Comparison of ENCODE assay signal across 8 cellular contexts in the genomic region with DNA sequence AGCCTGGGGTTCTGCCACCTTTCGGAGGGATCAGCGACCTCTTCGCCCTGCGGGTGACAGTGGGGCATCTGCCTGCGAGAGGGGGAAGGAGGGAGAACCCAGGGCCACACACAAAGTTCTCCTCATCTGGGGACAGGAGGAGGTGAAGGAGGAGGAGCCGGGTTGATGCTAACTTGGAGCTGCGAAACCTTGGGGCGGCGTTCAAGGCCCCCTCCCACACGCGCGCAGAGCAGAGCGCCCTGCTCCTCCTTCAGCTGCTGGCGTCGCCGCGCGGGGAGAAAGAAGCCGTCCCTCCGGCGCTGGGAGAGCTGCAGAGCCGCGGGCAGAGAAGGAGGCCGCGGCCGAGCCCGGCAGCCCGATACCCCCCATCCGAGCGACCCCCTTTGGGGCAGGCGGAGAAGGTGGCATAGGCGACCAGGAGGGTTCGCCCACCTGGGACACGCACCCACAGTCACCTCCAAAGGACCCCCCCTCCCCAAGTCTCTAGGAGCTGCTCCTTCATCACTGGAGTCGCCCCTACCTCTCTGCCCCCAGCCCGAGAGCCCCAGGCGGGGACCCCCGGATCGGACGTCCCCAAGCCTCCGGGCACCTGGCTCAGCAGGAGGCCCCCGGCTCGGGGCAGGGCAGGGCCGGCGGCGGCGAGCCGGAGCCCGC. TPM values are rescaled to one million over a fixed set of nuclear protein-coding genes. Genes with fewer than 3 reads are reported as not detected.
DNase-seq lines count a peak whose midpoint lies in the region; ATAC-seq, FAIRE-seq and TF ChIP-seq lines count a peak whose summit lies in the region.

RASD2 (plus strand) TSS at position 232 of the 654 bp plus-strand sequence. CDS start 5,979 bp downstream, outside the sequence.

- no TSS peak for BruUV-seq in GM12878 (replicated peaks; lab: Mats Ljungman, UMichigan)

- TF ChIP-seq CTCF in AG09309 (IDR thresholded peaks at IDR 0.05; ENCODE audit: control insufficient read depth, insufficient read depth, low read depth, low read length, missing control alignments) = no peak
- no peak for TF ChIP-seq CTCF in RWPE2 (IDR thresholded peaks at IDR 0.05; ENCODE audit: poor library complexity, severe bottlenecking)
- TF ChIP-seq CTCF in GM12878 (IDR thresholded peaks at IDR 0.05 in 2 of 3, conservative IDR thresholded peaks at IDR 0.05 in 1 of 3; ENCODE audit: control insufficient read depth in 2 of 3, extremely low read depth in 1 of 3, insufficient read depth in 1 of 3, low read depth in 3 of 3, low read length in 3 of 3) = no peak
- no peak for TF ChIP-seq CTCF in kidney epithelial cell (IDR thresholded peaks at IDR 0.05; ENCODE audit: insufficient read depth, low read length, poor library complexity, severe bottlenecking)

- POLR2A ChIA-PET in GM12878 (lab: Charles Lee) = no interaction called here

- TF ChIP-seq POLR2A in GM12878 (IDR thresholded peaks at IDR 0.05; ENCODE audit: low read depth, low read length) = no peak

- no peaks in the 10 kb centered on the region for H3K9me3 ChIP-seq in RWPE2 (ENCODE audit: severe bottlenecking)
- no peaks in the 10 kb centered on the region for H3K9me3 ChIP-seq in GM12878 (replicated peaks; ENCODE audit: control insufficient read depth, insufficient read depth, low read length)

- H3K4me1 ChIP-seq in RWPE2 (ENCODE audit: insufficient read depth, poor library complexity, severe bottlenecking) = peaks cover 12% of the 10 kb centered on the region
- peaks cover 6% of the 10 kb centered on the region for H3K4me1 ChIP-seq in GM12878 (ENCODE audit: control insufficient read depth, insufficient read depth, low read length)

- H3K4me2 ChIP-seq in GM12878 (ENCODE audit: control insufficient read depth, insufficient read depth) = peak within 1 kb of the TSS; percentile 87

- FAIRE-seq in GM12878 (lab: Jason Lieb, UNC) = no peak

- H2AFZ ChIP-seq in GM12878 (ENCODE audit: control insufficient read depth, low read depth, low read length) = peak within 1 kb of the TSS; percentile 58

- intact Hi-C loops in GM12878 (cut with micrococcal nuclease; ENCODE audit: unreplicated experiment) = no loop called here

- in situ Hi-C loops in GM12878 (cut with MboI) = no loop called here

- no peak within 1 kb of the TSS for H3K9ac ChIP-seq in GM12878 (ENCODE audit: control insufficient read depth, insufficient read depth, low read length)

- H3K36me3 ChIP-seq in RWPE2 (ENCODE audit: low read depth) = no peaks in the 10 kb centered on the region
- H3K36me3 ChIP-seq in GM12878 (ENCODE audit: control insufficient read depth in 2 of 2, insufficient read depth in 2 of 2, low read length in 1 of 2) = no peaks in the 10 kb centered on the region
- no peaks in the 10 kb centered on the region for H3K36me3 ChIP-seq in kidney epithelial cell (ENCODE audit: control insufficient read depth, insufficient read depth, low read length)

- no peaks in the 10 kb centered on the region for H3K79me2 ChIP-seq in GM12878 (ENCODE audit: control insufficient read depth, insufficient read depth, low read length)

- TF ChIP-seq EP300 in GM12878 (IDR thresholded peaks at IDR 0.05; ENCODE audit: borderline replicate concordance in 1 of 2, control insufficient read depth in 1 of 2, low read depth in 2 of 2, low read length in 2 of 2) = no peak

- no peak for TF ChIP-seq RAD21 in GM12878 (IDR thresholded peaks at IDR 0.05; ENCODE audit: insufficient read depth, low read depth, low read length)

- ATAC-seq in GM21526 (IDR thresholded peaks at IDR 0.05; ENCODE audit: low FRiP score, unreplicated experiment) = peak; percentile 7
- ATAC-seq in RWPE2 (ENCODE audit: low read depth) = peak; percentile 53
- peak; percentile 45 for ATAC-seq in GM12878

- no peak within 1 kb of the TSS for H3K27ac ChIP-seq in RWPE2 (ENCODE audit: poor library complexity, severe bottlenecking)
- H3K27ac ChIP-seq in GM12878 (ENCODE audit: control insufficient read depth, insufficient read depth) = no peak within 1 kb of the TSS

- H4K20me1 ChIP-seq in GM12878 (ENCODE audit: control insufficient read depth, insufficient read depth) = no peaks in the 10 kb centered on the region

- RAD21 ChIA-PET in GM12878 (lab: Charles Lee; ENCODE audit: unreplicated experiment) = no interaction called here

- SMC1A ChIA-PET in GM12878 (lab: Charles Lee; ENCODE audit: uncharacterized antibody, unreplicated experiment) = no interaction called here

- CTCF ChIA-PET in GM12878 (lab: Yijun Ruan, JAX) = no interaction called here

- H3K4me3 ChIP-seq in AG09309 (ENCODE audit: control insufficient read depth, low read depth, low read length) (peak within 1 kb of the TSS; percentile 74), RWPE2 (ENCODE audit: severe bottlenecking) (peak within 1 kb of the TSS; percentile 41), GM12878 (peak within 1 kb of the TSS; percentile 44; the same call in 1 of the 2 replicates), kidney epithelial cell (ENCODE audit: low read depth, low read length) (peak within 1 kb of the TSS; percentile 30)

- DNase-seq in AG09309 (ENCODE audit: low read depth) (no peak), RWPE2 (ENCODE audit: low spot score) (no peak), GM12878 (ENCODE audit: low read depth, low spot score) (no peak), kidney epithelial cell (ENCODE audit: low read depth) (no peak), DMS153 treated with DMSO at 0.1 percent for 48 hours (lab: John Stamatoyannopoulos, UW; ENCODE audit: unreplicated experiment) (no peak), NCI-H1694 treated with DMSO at 0.1 percent for 48 hours (lab: John Stamatoyannopoulos, UW) (no peak)
- peak; percentile 41 for DNase-seq in stimulated activated CD4-positive, alpha-beta T cell treated with anti-CD3 and anti-CD28 coated beads, Interleukin-1b, Interleukin-23, amount 100 ng/mL, for 48 hours

- H3K27me3 ChIP-seq in RWPE2 (ENCODE audit: insufficient read depth, poor library complexity, severe bottlenecking) (peaks cover 8% of the 10 kb centered on the region), GM12878 (replicated peaks in 1 of 2; ENCODE audit: control insufficient read depth in 2 of 2, insufficient read depth in 2 of 2, low read length in 1 of 2) (peaks cover 7 to 17% of the 10 kb centered on the region in 2 experiments), kidney epithelial cell (ENCODE audit: control insufficient read depth, insufficient read depth, low read length) (peaks cover 38% of the 10 kb centered on the region)

- 6% methylated on average over 36 of the region's 49 CpGs for WGBS in GM12878 (ENCODE audit: insufficient coverage, insufficient replicate concordance, low lambda C conversion rate, missing lambda C conversion rate)

TF ChIP-seq in GM12878, 131 proteins besides CTCF, POLR2A, EP300 and RAD21 (continues in another document):
- TF ChIP-seq ZNF622 (IDR thresholded peaks at IDR 0.05) (no peak), MEF2B (IDR thresholded peaks at IDR 0.05; ENCODE audit: partially characterized antibody, poor library complexity, severe bottlenecking) (no peak), ETV6 (conservative IDR thresholded peaks at IDR 0.05 in 1 of 2, IDR thresholded peaks at IDR 0.05 in 1 of 2; ENCODE audit: borderline replicate concordance in 1 of 2, low read depth in 1 of 2) (no peak), CBX5 (IDR thresholded peaks at IDR 0.05; ENCODE audit: low read depth) (no peak), WRNIP1 (IDR thresholded peaks at IDR 0.05; ENCODE audit: borderline replicate concordance, low read depth, low read length) (no peak), SMAD5 (IDR thresholded peaks at IDR 0.05; ENCODE audit: low read depth) (no peak), EED (IDR thresholded peaks at IDR 0.05; ENCODE audit: low read depth) (no peak), RELA (IDR thresholded peaks at IDR 0.05; ENCODE audit: borderline replicate concordance, partially characterized antibody) (no peak), STAT1 (conservative IDR thresholded peaks at IDR 0.05) (no peak), RAD51 (IDR thresholded peaks at IDR 0.05) (no peak), YBX1 (IDR thresholded peaks at IDR 0.05) (no peak), SMAD1 (IDR thresholded peaks at IDR 0.05; ENCODE audit: low read depth, partially characterized antibody) (no peak)
- TF ChIP-seq, protein P1, sequence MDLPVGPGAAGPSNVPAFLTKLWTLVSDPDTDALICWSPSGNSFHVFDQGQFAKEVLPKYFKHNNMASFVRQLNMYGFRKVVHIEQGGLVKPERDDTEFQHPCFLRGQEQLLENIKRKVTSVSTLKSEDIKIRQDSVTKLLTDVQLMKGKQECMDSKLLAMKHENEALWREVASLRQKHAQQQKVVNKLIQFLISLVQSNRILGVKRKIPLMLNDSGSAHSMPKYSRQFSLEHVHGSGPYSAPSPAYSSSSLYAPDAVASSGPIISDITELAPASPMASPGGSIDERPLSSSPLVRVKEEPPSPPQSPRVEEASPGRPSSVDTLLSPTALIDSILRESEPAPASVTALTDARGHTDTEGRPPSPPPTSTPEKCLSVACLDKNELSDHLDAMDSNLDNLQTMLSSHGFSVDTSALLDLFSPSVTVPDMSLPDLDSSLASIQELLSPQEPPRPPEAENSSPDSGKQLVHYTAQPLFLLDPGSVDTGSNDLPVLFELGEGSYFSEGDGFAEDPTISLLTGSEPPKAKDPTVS (IDR thresholded peaks at IDR 0.05; ENCODE audit: low read depth, low read length) = no peak

RNA-seq across cellular contexts. Expression of gene RASD2, which starts in this region (rescaled TPM):
- total RNA-seq in GM12878 (2013; cell fraction: nucleolus; rRNA removed) = not detected in 2 replicates
- total RNA-seq in GM12878 (2014; rRNA removed) = not detected in 2 replicates
- not detected in 2 replicates for total RNA-seq in GM12878 (2014; rRNA removed; fragmentation: Illumina TruSeq; extraction: Trizol)
- total RNA-seq in GM12878 (2021) = not detected in 2 replicates
- not detected for polyA plus RNA-seq in GM12878 (2011; ENCODE audit: low read depth)
- polyA plus RNA-seq in GM12878 (2011; rRNA removed) = 0.03 TPM in 1 of 2 replicates, not detected in the other
- not detected in 2 replicates for polyA plus RNA-seq in GM12878 (2011; cell fraction: cytosol; rRNA removed)
- 0.03 TPM in 2 replicates for polyA plus RNA-seq in GM12878 (2011; cell fraction: nucleus; rRNA removed)
- polyA plus RNA-seq in GM12878 (2012) = 0.04 TPM in 1 of 2 replicates, not detected in the other
- polyA plus RNA-seq in GM12878 (2014; fragmentation: Illumina TruSeq; extraction: Trizol) = not detected in 2 replicates
- polyA plus RNA-seq in GM12878 (2014; fragmentation: Nextera tagmentation; extraction: Ambion mirVana) = not detected
- polyA plus RNA-seq in GM12878 (2014; rRNA removed) = not detected in 2 replicates
- polyA plus RNA-seq in GM12878 (2016; fragmentation: Nextera tagmentation; extraction: Ambion mirVana) = not detected
- polyA minus RNA-seq in GM12878 (2011; rRNA and poly(A)+ RNA removed) = not detected in 2 replicates
- polyA minus RNA-seq in GM12878 (2011; cell fraction: cytosol; rRNA and poly(A)+ RNA removed) = not detected in 2 replicates
- polyA minus RNA-seq in GM12878 (2011; cell fraction: nucleus; rRNA and poly(A)+ RNA removed) = not detected in 2 replicates
- 0.04 and 1.4 TPM in 2 replicates for total RNA-seq in kidney epithelial cell

Comparison
In these comparisons a context has a peak if more than half of its experiments do, and no peak if none do; other contexts are left out.
1. Peak in ATAC-seq, H3K4me3 ChIP-seq and H3K4me2 ChIP-seq in GM12878; RNA of the gene not detected or under 1 TPM.